In genomic region chr16:56611281-56611833, GRCh38 we compare ENCODE assay signal across 8 cellular contexts. TPM values are rescaled to one million over a fixed set of nuclear protein-coding genes. Genes with fewer than 3 reads are reported as not detected.
DNase-seq lines count a peak whose midpoint lies in the region; ATAC-seq, FAIRE-seq and TF ChIP-seq lines count a peak whose summit lies in the region.

No MANE protein-coding gene starts in this region.

- no peaks in the 10 kb centered on the region for H4K20me1 ChIP-seq in OCI-LY7 (ENCODE audit: insufficient read depth, low read length)
- peaks cover 0 to 2% of the 10 kb centered on the region in 2 experiments for H4K20me1 ChIP-seq in H1 (replicated peaks in 1 of 2; ENCODE audit: control insufficient read depth in 1 of 2, insufficient read depth in 2 of 2, low read length in 2 of 2)

- H3K27me3 ChIP-seq in ACC112 (ENCODE audit: insufficient read depth, low read length) (no peaks in the 10 kb centered on the region), H1 (replicated peaks in 1 of 4; ENCODE audit: control insufficient read depth in 3 of 4, extremely low read depth in 1 of 4, insufficient read depth in 3 of 4, low read length in 3 of 4) (peaks cover 27 to 75% (median 67%) of the 10 kb centered on the region in 4 experiments)

- H2BK20ac ChIP-seq in H1 (ENCODE audit: low read length): no peak overlapping the region

- BruUV-seq in OCI-LY7 (replicated peaks; lab: Mats Ljungman, UMichigan): no TSS peak

- no peaks in the 10 kb centered on the region for H3K79me1 ChIP-seq in H1 (ENCODE audit: low read depth, low read length)

- H3K4me1 Mint-ChIP-seq in natural killer cell: peaks cover 48 to 51% of the 10 kb centered on the region in 2 donors

- H4K8ac ChIP-seq in H1 (ENCODE audit: extremely low read depth, insufficient read depth, low read length): peak overlapping the region; percentile 35; the same call in 1 of the 2 replicates

- DNase-seq in OCI-LY7 (ENCODE audit: low spot score) (no peak), H1 (ENCODE audit: low read depth in 1 of 2, low spot score in 2 of 2) (no peak), natural killer cell (no peak), frontal cortex (ENCODE audit: low spot score in 2 of 2) (no peak), GM10266 (ENCODE audit: extremely low spot score) (no peak), DMS153 (lab: John Stamatoyannopoulos, UW) (no peak)

- peaks cover 18% of the 10 kb centered on the region for H3K79me2 ChIP-seq in ACC112 (ENCODE audit: control insufficient read depth, insufficient read depth, low read length, unreplicated experiment)
- no peaks in the 10 kb centered on the region for H3K79me2 ChIP-seq in OCI-LY7 (ENCODE audit: insufficient read depth, low read depth, low read length)
- no peaks in the 10 kb centered on the region for H3K79me2 ChIP-seq in H1 (ENCODE audit: control insufficient read depth in 1 of 2, insufficient read depth in 2 of 2, low read length in 2 of 2)

- intact Hi-C loops in OCI-LY7 (cut with micrococcal nuclease; ENCODE audit: unreplicated experiment): no loop called here
- intact Hi-C loops in natural killer cell (cut with micrococcal nuclease): no loop called here

- no peak overlapping the region for H4K5ac ChIP-seq in H1 (ENCODE audit: insufficient read length, low read depth, low read length)

- H4K91ac ChIP-seq in H1 (replicated peaks; ENCODE audit: insufficient read length, low read length): no peak overlapping the region

- H2AK5ac ChIP-seq in H1 (ENCODE audit: low read depth, low read length): no peak overlapping the region

- H3K4me3 ChIP-seq in ACC112 (ENCODE audit: low read depth, low read length) (peak overlapping the region; percentile 92), OCI-LY7 (ENCODE audit: low read depth, low read length, poor library complexity, severe bottlenecking) (no peak overlapping the region), H1 (ENCODE audit: extremely low read depth in 1 of 4, insufficient read depth in 2 of 4, low read depth in 3 of 4, low read length in 4 of 4) (no peak overlapping the region)

- H3K27ac ChIP-seq in ACC112 (ENCODE audit: low read depth, low read length) (peak overlapping the region; percentile 99), OCI-LY7 (ENCODE audit: low read depth, low read length, poor library complexity, severe bottlenecking) (no peak overlapping the region), H1 (ENCODE audit: low read depth, low read length) (no peak overlapping the region)

- POLR2A ChIA-PET in OCI-LY7 (lab: Charles Lee) (interaction anchor here (0.8 to 1.3 kb wide), 3 partner anchors 20 to 162 kb away, joined by 3 read pairs; no protein-coding TSS in a partner anchor), H1 (lab: Charles Lee; ENCODE audit: partially characterized antibody) (interaction anchor here (1.3 to 8.0 kb wide), 3 partner anchors 14 to 66 kb away, joined by 4 to 66 read pairs (median 5); partner anchors contain the start of gene MT1E)

- ATAC-seq in natural killer cell (no peak), GM19455 (IDR thresholded peaks at IDR 0.05; ENCODE audit: unreplicated experiment) (no peak)

- CTCF ChIA-PET in OCI-LY7 (lab: Charles Lee; ENCODE audit: unreplicated experiment) (interaction anchor here (0.9 kb wide), 1 partner anchor 91 kb away, joined by 3 read pairs; no protein-coding TSS in a partner anchor), H1 (lab: Charles Lee; ENCODE audit: partially characterized antibody) (interaction anchor here (1.0 to 2.1 kb wide), 5 partner anchors 10 to 91 kb away, joined by 3 to 12 read pairs (median 3); no protein-coding TSS in a partner anchor)

- FAIRE-seq in H1 (lab: Jason Lieb, UNC): no peak
- no peak for FAIRE-seq in frontal cortex (lab: Jason Lieb, UNC)

- no peak for TF ChIP-seq POLR2A in H1 (IDR thresholded peaks at IDR 0.05; ENCODE audit: control extremely low read depth in 1 of 2, low read depth in 2 of 2, low read length in 2 of 2)

- no peaks in the 10 kb centered on the region for H3K9me3 Mint-ChIP-seq in natural killer cell

- no peaks in the 10 kb centered on the region for H3K9me3 ChIP-seq in OCI-LY7 (ENCODE audit: low read length)
- no peaks in the 10 kb centered on the region for H3K9me3 ChIP-seq in H1 (ENCODE audit: insufficient read depth in 2 of 2, low read depth in 1 of 2, low read length in 1 of 2)

- no peak overlapping the region for H2BK5ac ChIP-seq in H1 (ENCODE audit: low read depth, low read length)

- no peak overlapping the region for H3K9ac ChIP-seq in H1 (replicated peaks in 1 of 4; ENCODE audit: extremely low read depth in 1 of 4, low read depth in 3 of 4, low read length in 3 of 4)

- no peak overlapping the region for H3K56ac ChIP-seq in H1 (replicated peaks; ENCODE audit: insufficient read length, low read depth, low read length)

- no peak overlapping the region for H3K18ac ChIP-seq in H1 (ENCODE audit: extremely low read depth, low read length)

- no peaks in the 10 kb centered on the region for H3K36me3 Mint-ChIP-seq in natural killer cell

- TF ChIP-seq CTCF in OCI-LY7 (conservative IDR thresholded peaks at IDR 0.05; ENCODE audit: low read length) (no peak), H1 (IDR thresholded peaks at IDR 0.05; ENCODE audit: control extremely low read depth in 1 of 3, insufficient read depth in 1 of 3, low read depth in 1 of 3, low read length in 3 of 3) (no peak), natural killer cell (IDR thresholded peaks at IDR 0.05) (no peak), GM10266 (IDR thresholded peaks at IDR 0.05; ENCODE audit: control insufficient read depth, insufficient read depth, low read depth, missing control alignments) (no peak)

- H3K4ac ChIP-seq in H1 (replicated peaks; ENCODE audit: insufficient read length, low read depth, low read length): no peak overlapping the region

- no peak for TF ChIP-seq EP300 in H1 (IDR thresholded peaks at IDR 0.05; ENCODE audit: borderline replicate concordance in 1 of 2, low read depth in 2 of 2, low read length in 2 of 2)

- H3K4me1 ChIP-seq in ACC112 (ENCODE audit: control insufficient read depth, insufficient read depth, low read length, unreplicated experiment): peaks cover 61% of the 10 kb centered on the region
- H3K4me1 ChIP-seq in OCI-LY7 (ENCODE audit: insufficient read depth, low read length, poor library complexity, severe bottlenecking): peaks cover 40% of the 10 kb centered on the region
- H3K4me1 ChIP-seq in H1 (replicated peaks in 1 of 4; ENCODE audit: control insufficient read depth in 3 of 4, insufficient read depth in 4 of 4, low read length in 3 of 4): peaks cover 7 to 21% (median 10%) of the 10 kb centered on the region in 4 experiments

- H3K14ac ChIP-seq in H1 (ENCODE audit: insufficient read length): no peak overlapping the region

- peaks cover 5% of the 10 kb centered on the region; the same call in 1 of the 2 replicates for H3K36me3 ChIP-seq in ACC112 (ENCODE audit: insufficient read depth, low read length)
- H3K36me3 ChIP-seq in OCI-LY7 (ENCODE audit: insufficient read depth, low read length): no peaks in the 10 kb centered on the region
- H3K36me3 ChIP-seq in H1 (ENCODE audit: control insufficient read depth in 2 of 4, insufficient read depth in 4 of 4, low read length in 3 of 4): no peaks in the 10 kb centered on the region

- peak overlapping the region; percentile 63; the same call in 1 of the 2 replicates for H2BK12ac ChIP-seq in H1 (ENCODE audit: low read depth, low read length)

- H2AFZ ChIP-seq in ACC112 (ENCODE audit: low read length, unreplicated experiment) (no peak overlapping the region), OCI-LY7 (ENCODE audit: low read length) (peak overlapping the region; percentile 81; the same call in 1 of the 2 replicates), H1 (ENCODE audit: low read length) (no peak overlapping the region)

- H2BK120ac ChIP-seq in H1 (replicated peaks; ENCODE audit: low read depth, low read length): no peak overlapping the region

- H3K9me2 ChIP-seq in OCI-LY7 (ENCODE audit: insufficient read depth, low read length): no peaks in the 10 kb centered on the region

- peaks cover 0 to 5% of the 10 kb centered on the region in 2 donors for H3K27me3 Mint-ChIP-seq in natural killer cell (ENCODE audit: low read depth in 2 of 2)

- no peak for TF ChIP-seq RAD21 in H1 (IDR thresholded peaks at IDR 0.05 in 1 of 2, conservative IDR thresholded peaks at IDR 0.05 in 1 of 2; ENCODE audit: low read depth in 2 of 2, low read length in 2 of 2)

- no peak overlapping the region for H3K23ac ChIP-seq in H1 (ENCODE audit: insufficient read length)

- peak overlapping the region; percentile 89 to 96 for H3K27ac Mint-ChIP-seq in natural killer cell

- 0 out of 2 replicates have a peak overlapping the region, but pooled peaks have one; percentile 9 for H2BK15ac ChIP-seq in H1 (ENCODE audit: low read length)

- peak overlapping the region; percentile 95 for H3K4me3 Mint-ChIP-seq in natural killer cell

- peak overlapping the region; percentile 78 for H3K4me2 ChIP-seq in OCI-LY7 (ENCODE audit: low read length)
- H3K4me2 ChIP-seq in H1 (ENCODE audit: insufficient read depth in 1 of 2, low read depth in 2 of 2, low read length in 2 of 2): no peak overlapping the region; a peak in 1 of 4 replicates

- 84% methylated on average over 2 of the region's 2 CpGs; no CpG with 5 or more reads in 1 of the 2 experiments for WGBS in H1 (ENCODE audit: extremely low coverage in 1 of 2, insufficient coverage in 1 of 2, insufficient read length in 1 of 2, insufficient replicate concordance in 2 of 2, low coverage in 1 of 2, low lambda C conversion rate in 2 of 2, missing lambda C conversion rate in 1 of 2), 2 experiments

- H3K23me2 ChIP-seq in H1 (ENCODE audit: low read depth, low read length): peaks cover 11% of the 10 kb centered on the region; the same call in 1 of the 2 replicates

RNA-seq across cellular contexts. Expression of gene MT2A, which starts 3.0 kb away (rescaled TPM):
- 27.2 and 40.0 TPM in 2 replicates for total RNA-seq in OCI-LY7 (2014; rRNA removed; shearing (Covaris generic))
- total RNA-seq in OCI-LY7 (2022): 5.7 and 9.3 TPM in 2 replicates
- 9.2 and 9.5 TPM in 2 replicates for total RNA-seq in H1 (2021; fragmentation: NEBNext Ultra II Directional; extraction: Animal tissue kit (Norgen Biotek cat#: 25700))
- polyA plus RNA-seq in H1 (2011; rRNA removed): 23.2 and 30.1 TPM in 2 replicates
- polyA plus RNA-seq in H1 (2011; cell fraction: cytosol; rRNA removed): 12.8 TPM
- polyA plus RNA-seq in H1 (2011; cell fraction: nucleus; rRNA removed): 21.1 TPM
- polyA plus RNA-seq in H1 (2012, experiment 1 of 2): 92.5 to 136 TPM (median 103 TPM) in 4 replicates
- 50.9 TPM for polyA plus RNA-seq in H1 (2012, experiment 2 of 2)
- 278 TPM for polyA plus RNA-seq in H1 (2013, experiment 1 of 2)
- polyA plus RNA-seq in H1 (2013, experiment 2 of 2): 279 TPM
- 3.3 and 4.2 TPM in 2 replicates for polyA minus RNA-seq in H1 (2011; rRNA and poly(A)+ RNA removed)
- 24.2 TPM for polyA minus RNA-seq in H1 (2011; cell fraction: cytosol; rRNA and poly(A)+ RNA removed)
- 5.4 TPM for polyA minus RNA-seq in H1 (2011; cell fraction: nucleus; rRNA and poly(A)+ RNA removed)
- total RNA-seq in natural killer cell: 10 to 100 TPM; 33.0 to 81.5 (median 70.6) TPM
- 1.6 TPM for total RNA-seq in frontal cortex

RNA-seq across cellular contexts. Expression of gene MT1E, which starts 14.2 kb away (rescaled TPM):
- not detected in 2 replicates for total RNA-seq in OCI-LY7 (2014; rRNA removed; shearing (Covaris generic))
- not detected in 2 replicates for total RNA-seq in OCI-LY7 (2022)
- total RNA-seq in H1 (2021; fragmentation: NEBNext Ultra II Directional; extraction: Animal tissue kit (Norgen Biotek cat#: 25700)): 3.5 and 7.9 TPM in 2 replicates
- 109 and 117 TPM in 2 replicates for polyA plus RNA-seq in H1 (2011; rRNA removed)
- 255 TPM for polyA plus RNA-seq in H1 (2011; cell fraction: cytosol; rRNA removed)
- polyA plus RNA-seq in H1 (2011; cell fraction: nucleus; rRNA removed): 53.0 TPM
- polyA plus RNA-seq in H1 (2012, experiment 1 of 2): 61.1 to 122 TPM (median 93.3 TPM) in 4 replicates
- polyA plus RNA-seq in H1 (2012, experiment 2 of 2): 263 TPM
- 64.0 TPM for polyA plus RNA-seq in H1 (2013, experiment 1 of 2)
- polyA plus RNA-seq in H1 (2013, experiment 2 of 2): 72.0 TPM
- polyA minus RNA-seq in H1 (2011; rRNA and poly(A)+ RNA removed): 15.8 and 21.0 TPM in 2 replicates
- 24.5 TPM for polyA minus RNA-seq in H1 (2011; cell fraction: cytosol; rRNA and poly(A)+ RNA removed)
- 16.6 TPM for polyA minus RNA-seq in H1 (2011; cell fraction: nucleus; rRNA and poly(A)+ RNA removed)
- total RNA-seq in natural killer cell: 1 to 10 TPM in 1 of 3 donors, under 1 TPM in 1, not detected in 1; 0.40 to 3.2 TPM
- total RNA-seq in frontal cortex: 5.7 TPM

RNA-seq across cellular contexts. Expression of gene MT1M, which starts 21.1 kb away (rescaled TPM):
- not detected in 2 replicates for total RNA-seq in OCI-LY7 (2014; rRNA removed; shearing (Covaris generic))
- total RNA-seq in OCI-LY7 (2022) (not detected in 2 replicates), natural killer cell (not detected), frontal cortex (not detected)
- not detected in 2 replicates for total RNA-seq in H1 (2021; fragmentation: NEBNext Ultra II Directional; extraction: Animal tissue kit (Norgen Biotek cat#: 25700))
- polyA plus RNA-seq in H1 (2011; rRNA removed): 1.7 and 2.1 TPM in 2 replicates
- 1.4 TPM for polyA plus RNA-seq in H1 (2011; cell fraction: cytosol; rRNA removed)
- polyA plus RNA-seq in H1 (2011; cell fraction: nucleus; rRNA removed): 2.3 TPM
- 2.2 to 7.4 TPM (median 3.0 TPM) in 4 replicates for polyA plus RNA-seq in H1 (2012, experiment 1 of 2)
- 3.1 TPM for polyA plus RNA-seq in H1 (2012, experiment 2 of 2)
- polyA plus RNA-seq in H1 (2013, experiment 1 of 2): 7.4 TPM
- polyA plus RNA-seq in H1 (2013, experiment 2 of 2): 7.4 TPM
- 0.73 and 0.93 TPM in 2 replicates for polyA minus RNA-seq in H1 (2011; rRNA and poly(A)+ RNA removed)
- polyA minus RNA-seq in H1 (2011; cell fraction: cytosol; rRNA and poly(A)+ RNA removed): not detected
- polyA minus RNA-seq in H1 (2011; cell fraction: nucleus; rRNA and poly(A)+ RNA removed): not detected

RNA-seq across cellular contexts. Expression of gene MT3, which starts 22.0 kb away (rescaled TPM):
- not detected in 2 replicates for total RNA-seq in OCI-LY7 (2014; rRNA removed; shearing (Covaris generic))
- total RNA-seq in OCI-LY7 (2022) (not detected in 2 replicates), natural killer cell (not detected), frontal cortex (7.3 TPM)
- not detected in 2 replicates for total RNA-seq in H1 (2021; fragmentation: NEBNext Ultra II Directional; extraction: Animal tissue kit (Norgen Biotek cat#: 25700))
- polyA plus RNA-seq in H1 (2011; rRNA removed): 0.17 TPM in 1 of 2 replicates, not detected in the other
- not detected for polyA plus RNA-seq in H1 (2011; cell fraction: cytosol; rRNA removed)
- polyA plus RNA-seq in H1 (2011; cell fraction: nucleus; rRNA removed): not detected
- polyA plus RNA-seq in H1 (2012, experiment 1 of 2): not detected in 4 replicates
- polyA plus RNA-seq in H1 (2012, experiment 2 of 2): not detected
- 0.18 TPM for polyA plus RNA-seq in H1 (2013, experiment 1 of 2)
- 0.17 TPM for polyA plus RNA-seq in H1 (2013, experiment 2 of 2)
- 1.8 TPM in 1 of 2 replicates, not detected in the other for polyA minus RNA-seq in H1 (2011; rRNA and poly(A)+ RNA removed)
- polyA minus RNA-seq in H1 (2011; cell fraction: cytosol; rRNA and poly(A)+ RNA removed): not detected
- polyA minus RNA-seq in H1 (2011; cell fraction: nucleus; rRNA and poly(A)+ RNA removed): not detected

RNA-seq across cellular contexts. Expression of gene MT1A, which starts 27.1 kb away (rescaled TPM):
- total RNA-seq in OCI-LY7 (2014; rRNA removed; shearing (Covaris generic)): not detected in 2 replicates
- total RNA-seq in OCI-LY7 (2022) (not detected in 2 replicates), natural killer cell (not detected), frontal cortex (not detected)
- not detected in 2 replicates for total RNA-seq in H1 (2021; fragmentation: NEBNext Ultra II Directional; extraction: Animal tissue kit (Norgen Biotek cat#: 25700))
- not detected in 2 replicates for polyA plus RNA-seq in H1 (2011; rRNA removed)
- polyA plus RNA-seq in H1 (2011; cell fraction: cytosol; rRNA removed): not detected
- polyA plus RNA-seq in H1 (2011; cell fraction: nucleus; rRNA removed): not detected
- not detected in 4 replicates for polyA plus RNA-seq in H1 (2012, experiment 1 of 2)
- polyA plus RNA-seq in H1 (2012, experiment 2 of 2): not detected
- polyA plus RNA-seq in H1 (2013, experiment 1 of 2): 2.4 TPM
- 1.4 TPM for polyA plus RNA-seq in H1 (2013, experiment 2 of 2)
- polyA minus RNA-seq in H1 (2011; rRNA and poly(A)+ RNA removed): not detected in 2 replicates
- not detected for polyA minus RNA-seq in H1 (2011; cell fraction: cytosol; rRNA and poly(A)+ RNA removed)
- polyA minus RNA-seq in H1 (2011; cell fraction: nucleus; rRNA and poly(A)+ RNA removed): not detected
